In genomic region chr1:33880298-33880697, GRCh38 we compare ENCODE assay signal across 15 cellular contexts. TPM values are rescaled to one million over a fixed set of nuclear protein-coding genes. Genes with fewer than 3 reads are reported as not detected.
DNase-seq lines count a peak whose midpoint lies in the region; ATAC-seq and TF ChIP-seq lines count a peak whose summit lies in the region.
"Had no signal": no experiment of that assay in that cellular context is flagged by ENCODE, and none has a peak within 500 bp of the region (broad histone marks: within the 10 kb centered on the region; RNA-seq: fewer than 3 reads in every experiment).

No MANE protein-coding gene starts in this region.

- no peaks in the 10 kb centered on the region for H3K9me3 ChIP-seq in HEK293 (ENCODE audit: control insufficient read depth, insufficient read depth, low read depth, low read length)
- H3K9me3 ChIP-seq: BLaER1 had no signal

- intact Hi-C loops in head of caudate nucleus (cut with DNase I) = no loop called here

- POLR2A ChIA-PET in HEK293 (lab: Yijun Ruan, JAX) = no interaction called here

- no peak for ATAC-seq in GM21717 (IDR thresholded peaks at IDR 0.05; ENCODE audit: unreplicated experiment)
- ATAC-seq: K562 had no signal

- no peaks in the 10 kb centered on the region for H3K36me3 ChIP-seq in HEK293 (ENCODE audit: control insufficient read depth in 2 of 2, insufficient read depth in 1 of 2, low read length in 2 of 2)
- H3K36me3 ChIP-seq: BLaER1 had no signal

- H3K27ac ChIP-seq in HEK293 (ENCODE audit: extremely low read depth, low read depth, low read length) = no peak overlapping the region
- H3K27ac ChIP-seq: BLaER1, HL-60 had no signal

- H3K4me3 ChIP-seq in HEK293 (ENCODE audit: low read depth, low read length) = no peak overlapping the region
- H3K4me3 ChIP-seq: BLaER1, K562 had no signal

- CTCF ChIA-PET in HEK293 (lab: Yijun Ruan, JAX) = interaction anchor here (0.6 to 0.7 kb wide), 2 partner anchors 10 to 542 kb away, joined by 3 to 4 read pairs; no protein-coding TSS in a partner anchor

- DNase-seq in EH (ENCODE audit: low read depth) (peak; percentile 37), RKO (ENCODE audit: low spot score) (peak; percentile 3), stromal cell of bone marrow (ENCODE audit: low read depth) (peak; percentile 13), mesenteric fat pad (ENCODE audit: low spot score) (no peak), head of caudate nucleus (no peak)
- DNase-seq: AML-193; CD4-positive, CD25-positive, alpha-beta regulatory T cell; DMS53; GOT3; H9 had no signal

- H3K4me1 ChIP-seq in HEK293 (ENCODE audit: control insufficient read depth, insufficient read depth, low read length) = no peaks in the 10 kb centered on the region
- H3K4me1 ChIP-seq: BLaER1 had no signal

- TF ChIP-seq CTCF in HEK293 (tag by site-specific recombination; IDR thresholded peaks at IDR 0.05) = no peak

TF ChIP-seq in HEK293, 187 proteins besides CTCF, POLR2A, EP300 and RAD21:
- 0 out of 2 replicates have a peak, but pooled peaks have one; percentile 30 for TF ChIP-seq REST (tag by site-specific recombination; IDR thresholded peaks at IDR 0.05)
- TF ChIP-seq ZNF350 (tag by site-specific recombination; IDR thresholded peaks at IDR 0.05) = no peak

RNA-seq across cellular contexts. Expression of gene HMGB4, which starts 16.4 kb away (rescaled TPM):
- not detected for total RNA-seq in mesenteric fat pad
- total RNA-seq: CD4-positive, CD25-positive, alpha-beta regulatory T cell; H9; K562 had no signal

Comparison
In these comparisons a context has a peak if more than half of its experiments do, and no peak if none do; other contexts are left out.
1. DNase-seq: peak in EH (single experiment), RKO (single experiment) and stromal cell of bone marrow (single experiment); none in mesenteric fat pad (single experiment) and head of caudate nucleus (0 of 42).